Comparison of ENCODE assay signal across 17 cellular contexts in genomic region chr17:65589321-65589720, GRCh38. TPM values are rescaled to one million over a fixed set of nuclear protein-coding genes. Genes with fewer than 3 reads are reported as not detected.
DNase-seq lines count a peak whose midpoint lies in the region; FAIRE-seq and TF ChIP-seq lines count a peak whose summit lies in the region.
"Had no signal": no experiment of that assay in that cellular context is flagged by ENCODE, and none has a peak within 500 bp of the region (broad histone marks: within the 10 kb centered on the region; RNA-seq: fewer than 3 reads in every experiment).

No MANE protein-coding gene starts in this region.

- no peaks in the 10 kb centered on the region for H3K23me2 ChIP-seq in H1 (ENCODE audit: low read depth, low read length)

- no peaks in the 10 kb centered on the region for H3K9me3 ChIP-seq in GM23248 (ENCODE audit: low read depth)
- H3K9me3 ChIP-seq in H1 (ENCODE audit: insufficient read depth in 2 of 2, low read depth in 1 of 2, low read length in 1 of 2), result no peaks in the 10 kb centered on the region
- H3K9me3 ChIP-seq in hepatocyte (ENCODE audit: low read depth), result no peaks in the 10 kb centered on the region
- H3K9me3 ChIP-seq in small intestine (ENCODE audit: control insufficient read depth, low read depth), result no peaks in the 10 kb centered on the region
- H3K9me3 ChIP-seq: HAP-1 had no signal

- no peak for TF ChIP-seq CTCF in H1 (IDR thresholded peaks at IDR 0.05; ENCODE audit: control extremely low read depth in 1 of 3, insufficient read depth in 1 of 3, low read depth in 1 of 3, low read length in 3 of 3)
- no peak for TF ChIP-seq CTCF in hepatocyte (IDR thresholded peaks at IDR 0.05; ENCODE audit: poor library complexity)

- no peak overlapping the region for H3K4me2 ChIP-seq in GM23248 (ENCODE audit: unreplicated experiment)
- no peak overlapping the region for H3K4me2 ChIP-seq in H1 (ENCODE audit: insufficient read depth in 1 of 2, low read depth in 2 of 2, low read length in 2 of 2)
- no peak overlapping the region for H3K4me2 ChIP-seq in hepatocyte

- H3K4me1 ChIP-seq in GM23248 (ENCODE audit: insufficient read depth) (0 out of 2 replicates have a peak, but pooled peaks cover under 1% of the 10 kb centered on the region), H1 (replicated peaks in 1 of 4; ENCODE audit: control insufficient read depth in 3 of 4, insufficient read depth in 4 of 4, low read length in 3 of 4) (peaks cover 4 to 26% (median 15%) of the 10 kb centered on the region in 4 experiments), hepatocyte (ENCODE audit: insufficient read depth) (peaks cover 30% of the 10 kb centered on the region), small intestine (ENCODE audit: control insufficient read depth in 2 of 2, insufficient read depth in 1 of 2, low read depth in 1 of 2, low read length in 1 of 2) (peaks cover 0 to 11% of the 10 kb centered on the region in 2 donors)
- H3K4me1 ChIP-seq: HAP-1 had no signal

- no peak for TF ChIP-seq RAD21 in H1 (IDR thresholded peaks at IDR 0.05 in 1 of 2, conservative IDR thresholded peaks at IDR 0.05 in 1 of 2; ENCODE audit: low read depth in 2 of 2, low read length in 2 of 2)

- H2AFZ ChIP-seq in GM23248 (no peak overlapping the region), H1 (ENCODE audit: low read length) (no peak overlapping the region), hepatocyte (no peak overlapping the region)

- H3K9ac ChIP-seq in GM23248, result no peak overlapping the region
- H3K9ac ChIP-seq in H1 (replicated peaks in 1 of 4; ENCODE audit: extremely low read depth in 1 of 4, low read depth in 3 of 4, low read length in 3 of 4), result no peak overlapping the region

- POLR2A ChIA-PET in H1 (lab: Charles Lee; ENCODE audit: partially characterized antibody), result interaction anchor here (3.3 kb wide), 1 partner anchor 16 kb away, joined by 26 read pairs; no protein-coding TSS in a partner anchor

- H3K18ac ChIP-seq in H1 (ENCODE audit: extremely low read depth, low read length), result no peak overlapping the region

- no peaks in the 10 kb centered on the region for H3K9me3 Mint-ChIP-seq in activated naive CD8-positive, alpha-beta T cell treated with anti-CD3 and anti-CD28 coated beads for 36 hours

- no peak overlapping the region for H4K91ac ChIP-seq in H1 (replicated peaks; ENCODE audit: insufficient read length, low read length)

- no peak overlapping the region for H3K4ac ChIP-seq in H1 (replicated peaks; ENCODE audit: insufficient read length, low read depth, low read length)

- no peak overlapping the region for H3K56ac ChIP-seq in H1 (replicated peaks; ENCODE audit: insufficient read length, low read depth, low read length)

- H3K36me3 Mint-ChIP-seq in activated naive CD8-positive, alpha-beta T cell treated with anti-CD3 and anti-CD28 coated beads for 36 hours, result no peaks in the 10 kb centered on the region

- H3K4me3 ChIP-seq in GM23248 (no peak overlapping the region), H1 (ENCODE audit: extremely low read depth in 1 of 4, insufficient read depth in 2 of 4, low read depth in 3 of 4, low read length in 4 of 4) (no peak overlapping the region), hepatocyte (no peak overlapping the region), small intestine (ENCODE audit: low read depth in 1 of 2, low read length in 2 of 2) (no peak overlapping the region)
- H3K4me3 ChIP-seq: HAP-1, K562 had no signal

- H2BK12ac ChIP-seq in H1 (ENCODE audit: low read depth, low read length), result 0 out of 2 replicates have a peak overlapping the region, but pooled peaks have one; percentile 51

- CTCF ChIA-PET in H1 (lab: Charles Lee; ENCODE audit: partially characterized antibody), result interaction anchor here (1.2 to 4.8 kb wide), 3 partner anchors 11 to 23 kb away, joined by 3 to 24 read pairs (median 8); no protein-coding TSS in a partner anchor

- H4K8ac ChIP-seq in H1 (ENCODE audit: extremely low read depth, insufficient read depth, low read length), result no peak overlapping the region

- DNase-seq in GM23248 (peak; percentile 29), H1 (ENCODE audit: low read depth in 1 of 2, low spot score in 2 of 2) (no peak), hepatocyte (ENCODE audit: low spot score) (no peak), small intestine (peak; percentile 73), NCI-H2107 (lab: John Stamatoyannopoulos, UW) (no peak), NCI-H524 treated with DMSO at 0.1 percent for 48 hours (lab: John Stamatoyannopoulos, UW) (no peak)
- no peak for DNase-seq in activated naive CD8-positive, alpha-beta T cell treated with anti-CD3 and anti-CD28 coated beads for 36 hours
- DNase-seq: DMS153; NCI-H1417 treated with DMSO at 0.1 percent for 48 hours; NCI-H1930; NCI-H2171; NCI-H446; NK-92 treated with Interleukin-12 subunit alpha and Interleukin-12 subunit beta, amount 100 ng/mL, for 24 hours; SIG-M5 had no signal

- no peak overlapping the region for H2BK15ac ChIP-seq in H1 (ENCODE audit: low read length)

- no peaks in the 10 kb centered on the region for H3K27me3 ChIP-seq in GM23248 (replicated peaks; ENCODE audit: insufficient read depth)
- no peaks in the 10 kb centered on the region for H3K27me3 ChIP-seq in H1 (replicated peaks in 1 of 4; ENCODE audit: control insufficient read depth in 3 of 4, extremely low read depth in 1 of 4, insufficient read depth in 3 of 4, low read length in 3 of 4)
- no peaks in the 10 kb centered on the region for H3K27me3 ChIP-seq in hepatocyte
- no peaks in the 10 kb centered on the region for H3K27me3 ChIP-seq in small intestine (ENCODE audit: control insufficient read depth in 2 of 2, insufficient read depth in 2 of 2, low read length in 2 of 2)

- no peak overlapping the region for H2AK5ac ChIP-seq in H1 (ENCODE audit: low read depth, low read length)

- H4K5ac ChIP-seq in H1 (ENCODE audit: insufficient read length, low read depth, low read length), result no peak overlapping the region

- no peak overlapping the region for H3K27ac Mint-ChIP-seq in activated naive CD8-positive, alpha-beta T cell treated with anti-CD3 and anti-CD28 coated beads for 36 hours

- WGBS in GM23248 (ENCODE audit: low coverage in 1 of 2, low lambda C conversion rate in 2 of 2, missing lambda C conversion rate in 2 of 2), 2 experiments, result 38 to 44% methylated on average over 5 of the region's 5 CpGs
- 78% methylated on average over 5 of the region's 5 CpGs; no CpG with 5 or more reads in 1 of the 2 experiments for WGBS in H1 (ENCODE audit: extremely low coverage in 1 of 2, insufficient coverage in 1 of 2, insufficient read length in 1 of 2, insufficient replicate concordance in 2 of 2, low coverage in 1 of 2, low lambda C conversion rate in 2 of 2, missing lambda C conversion rate in 1 of 2), 2 experiments
- 81% methylated on average over 5 of the region's 5 CpGs for WGBS in hepatocyte (ENCODE audit: low lambda C conversion rate, missing lambda C conversion rate)
- 16 to 52% (median 26%) methylated on average over 5 of the region's 5 CpGs for WGBS in small intestine, 3 donors

- H3F3A ChIP-seq in GM23248 (ENCODE audit: insufficient read depth), result no peaks in the 10 kb centered on the region

- TF ChIP-seq EP300 in H1 (IDR thresholded peaks at IDR 0.05; ENCODE audit: borderline replicate concordance in 1 of 2, low read depth in 2 of 2, low read length in 2 of 2), result no peak

- H2BK5ac ChIP-seq in H1 (ENCODE audit: low read depth, low read length), result no peak overlapping the region

- no peaks in the 10 kb centered on the region for H3K27me3 Mint-ChIP-seq in activated naive CD8-positive, alpha-beta T cell treated with anti-CD3 and anti-CD28 coated beads for 36 hours

- no peak for TF ChIP-seq POLR2A in H1 (IDR thresholded peaks at IDR 0.05; ENCODE audit: control extremely low read depth in 1 of 2, low read depth in 2 of 2, low read length in 2 of 2)

- H3K27ac ChIP-seq in GM23248, result no peak overlapping the region
- H3K27ac ChIP-seq in H1 (ENCODE audit: low read depth, low read length), result no peak overlapping the region
- peak overlapping the region; percentile 86 for H3K27ac ChIP-seq in hepatocyte
- H3K27ac ChIP-seq in small intestine (ENCODE audit: low read depth in 1 of 2, low read length in 1 of 2), result no peak overlapping the region

- H3K79me2 ChIP-seq in GM23248 (ENCODE audit: insufficient read depth) (no peaks in the 10 kb centered on the region), H1 (ENCODE audit: control insufficient read depth in 1 of 2, insufficient read depth in 2 of 2, low read length in 2 of 2) (no peaks in the 10 kb centered on the region), hepatocyte (no peaks in the 10 kb centered on the region)

- H3K36me3 ChIP-seq in GM23248 (ENCODE audit: low read depth) (no peaks in the 10 kb centered on the region), H1 (ENCODE audit: control insufficient read depth in 2 of 4, insufficient read depth in 4 of 4, low read length in 3 of 4) (no peaks in the 10 kb centered on the region), hepatocyte (replicated peaks; ENCODE audit: insufficient read depth, low read depth) (no peaks in the 10 kb centered on the region), small intestine (ENCODE audit: control insufficient read depth in 2 of 2, insufficient read depth in 2 of 2, low read length in 2 of 2) (no peaks in the 10 kb centered on the region)
- H3K36me3 ChIP-seq: HAP-1 had no signal

- H4K20me1 ChIP-seq in GM23248 (ENCODE audit: insufficient read depth), result no peaks in the 10 kb centered on the region
- H4K20me1 ChIP-seq in H1 (replicated peaks in 1 of 2; ENCODE audit: control insufficient read depth in 1 of 2, insufficient read depth in 2 of 2, low read length in 2 of 2), result no peaks in the 10 kb centered on the region
- no peaks in the 10 kb centered on the region for H4K20me1 ChIP-seq in hepatocyte (ENCODE audit: insufficient read depth, poor library complexity, severe bottlenecking)

- FAIRE-seq in H1 (lab: Jason Lieb, UNC) (no peak), small intestine (lab: Jason Lieb, UNC) (no peak)
- FAIRE-seq: GM12892, K562 had no signal

- no peak overlapping the region for H3K23ac ChIP-seq in H1 (ENCODE audit: insufficient read length)

- H3K4me3 Mint-ChIP-seq in activated naive CD8-positive, alpha-beta T cell treated with anti-CD3 and anti-CD28 coated beads for 36 hours, result no peak overlapping the region

- no peak overlapping the region; the same call in 1 of the 2 replicates for H2BK20ac ChIP-seq in H1 (ENCODE audit: low read length)

- peaks cover 29% of the 10 kb centered on the region for H3K4me1 Mint-ChIP-seq in activated naive CD8-positive, alpha-beta T cell treated with anti-CD3 and anti-CD28 coated beads for 36 hours

- H2BK120ac ChIP-seq in H1 (replicated peaks; ENCODE audit: low read depth, low read length), result no peak overlapping the region

- in situ Hi-C loops in GM23248 (cut with MboI), result no loop called here

- H3K14ac ChIP-seq in H1 (ENCODE audit: insufficient read length), result no peak overlapping the region

- no peaks in the 10 kb centered on the region for H3K79me1 ChIP-seq in H1 (ENCODE audit: low read depth, low read length)

- H3K9me2 ChIP-seq in GM23248 (ENCODE audit: insufficient read depth) (no peaks in the 10 kb centered on the region), hepatocyte (replicated peaks; ENCODE audit: insufficient read depth) (no peaks in the 10 kb centered on the region)

RNA-seq across cellular contexts. Expression of gene AXIN2, which starts 27.9 kb away (rescaled TPM):
- total RNA-seq in GM23248 (2014; rRNA removed; shearing (Covaris generic)), result 2.3 and 2.4 TPM in 2 replicates
- polyA plus RNA-seq in GM23248 (2016; fragmentation: Nextera tagmentation; extraction: Ambion mirVana) (0.46 and 0.94 TPM in 2 replicates), H1 (2011; rRNA removed) (17.7 and 24.2 TPM in 2 replicates), hepatocyte (11.3 and 15.4 TPM in 2 replicates), small intestine (1 to 10 TPM in 2 of 3 donors, under 1 TPM in 1; 0.89 to 9.9 (median 2.2) TPM)
- 31.7 and 33.4 TPM in 2 replicates for total RNA-seq in H1 (2021; fragmentation: NEBNext Ultra II Directional; extraction: Animal tissue kit (Norgen Biotek cat#: 25700))
- 19.3 TPM for polyA plus RNA-seq in H1 (2011; cell fraction: cytosol; rRNA removed)
- polyA plus RNA-seq in H1 (2011; cell fraction: nucleus; rRNA removed), result 36.2 TPM
- polyA plus RNA-seq in H1 (2012, experiment 1 of 2), result 18.3 to 25.8 TPM (median 20.3 TPM) in 4 replicates
- polyA plus RNA-seq in H1 (2012, experiment 2 of 2), result 9.2 TPM
- polyA plus RNA-seq in H1 (2013, experiment 1 of 2), result 17.7 TPM
- 15.4 TPM for polyA plus RNA-seq in H1 (2013, experiment 2 of 2)
- 14.1 and 21.3 TPM in 2 replicates for polyA minus RNA-seq in H1 (2011; rRNA and poly(A)+ RNA removed)
- polyA minus RNA-seq in H1 (2011; cell fraction: cytosol; rRNA and poly(A)+ RNA removed), result 21.3 TPM
- 44.5 TPM for polyA minus RNA-seq in H1 (2011; cell fraction: nucleus; rRNA and poly(A)+ RNA removed)
- total RNA-seq in hepatocyte, result 21.4 and 22.3 TPM in 2 replicates
- total RNA-seq in activated naive CD8-positive, alpha-beta T cell treated with anti-CD3 and anti-CD28 coated beads for 36 hours, result 1 to 10 TPM; 1.5 to 1.6 TPM

Comparison
In these comparisons a context has a peak if more than half of its experiments do, and no peak if none do; other contexts are left out.
1. DNase-seq: peak in GM23248 (single experiment) and small intestine (single experiment); none in H1 (0 of 2), hepatocyte (single experiment), NCI-H2107 (single experiment), activated naive CD8-positive, alpha-beta T cell treated with anti-CD3 and anti-CD28 coated beads for 36 hours (single experiment) and NCI-H524 treated with DMSO at 0.1 percent for 48 hours (single experiment).